2 cellular contexts compared by ENCODE assay signal in the genomic region with DNA sequence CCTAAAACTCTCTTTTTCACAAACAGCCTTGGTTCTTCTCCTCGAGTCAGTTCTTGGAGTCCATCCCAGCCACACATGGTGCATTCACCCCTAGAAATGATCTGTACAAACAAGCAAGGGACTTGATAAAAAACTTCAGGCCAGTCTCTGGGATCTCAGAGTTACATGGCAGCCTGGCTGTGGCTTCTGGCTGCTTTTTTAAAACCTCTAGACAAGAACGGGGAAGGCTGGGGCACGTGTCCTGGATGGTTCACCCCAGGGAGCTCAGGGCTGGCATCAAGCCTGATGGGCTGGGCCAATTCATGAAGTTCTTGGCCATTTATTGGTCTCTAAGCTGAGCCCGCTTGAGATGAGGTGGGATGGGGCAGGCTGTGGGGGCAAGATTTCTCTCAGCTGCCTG.
TF ChIP-seq lines count a peak whose summit lies in the region.

No MANE protein-coding gene starts in this region.

TF ChIP-seq in liver, 16 proteins besides CTCF, POLR2A, EP300 and RAD21:
- TF ChIP-seq HNF4A (conservative IDR thresholded peaks at IDR 0.05) (no peak), RXRA (IDR thresholded peaks at IDR 0.05) (no peak), SP1 (IDR thresholded peaks at IDR 0.05) (peak; percentile 9), FOXA1 (IDR thresholded peaks at IDR 0.05) (no peak)

TF ChIP-seq in HepG2, 621 proteins besides CTCF, POLR2A, EP300 and RAD21:
- TF ChIP-seq ZNF83 (CRISPR knock-in tag; IDR thresholded peaks at IDR 0.05; ENCODE audit: borderline replicate concordance) (no peak), ATF4 (CRISPR knock-in tag; IDR thresholded peaks at IDR 0.05) (no peak), ZNF432 (CRISPR knock-in tag; IDR thresholded peaks at IDR 0.05; ENCODE audit: borderline replicate concordance) (no peak), AHDC1 (CRISPR knock-in tag; IDR thresholded peaks at IDR 0.05; ENCODE audit: borderline replicate concordance) (no peak), CREM (IDR thresholded peaks at IDR 0.05) (no peak), CREM (CRISPR knock-in tag; IDR thresholded peaks at IDR 0.05) (no peak), ZNF225 (CRISPR knock-in tag; IDR thresholded peaks at IDR 0.05) (no peak), KDM5A (IDR thresholded peaks at IDR 0.05; ENCODE audit: borderline replicate concordance, low read length) (no peak), ZNF775 (CRISPR knock-in tag; IDR thresholded peaks at IDR 0.05; ENCODE audit: borderline replicate concordance) (no peak), PRDM10 (CRISPR knock-in tag; IDR thresholded peaks at IDR 0.05; ENCODE audit: low read depth) (no peak), TFDP1 (CRISPR knock-in tag; IDR thresholded peaks at IDR 0.05; ENCODE audit: borderline replicate concordance) (no peak), CCDC6 (CRISPR knock-in tag; IDR thresholded peaks at IDR 0.05) (no peak), MLLT10 (CRISPR knock-in tag; IDR thresholded peaks at IDR 0.05) (no peak), ZSCAN31 (CRISPR knock-in tag; IDR thresholded peaks at IDR 0.05; ENCODE audit: low read depth) (no peak), ZFP1 (CRISPR knock-in tag; IDR thresholded peaks at IDR 0.05) (no peak), FOXJ3 (CRISPR knock-in tag; IDR thresholded peaks at IDR 0.05; ENCODE audit: borderline replicate concordance) (no peak), RARA (CRISPR knock-in tag; IDR thresholded peaks at IDR 0.05) (no peak)
- TF ChIP-seq, protein P1, sequence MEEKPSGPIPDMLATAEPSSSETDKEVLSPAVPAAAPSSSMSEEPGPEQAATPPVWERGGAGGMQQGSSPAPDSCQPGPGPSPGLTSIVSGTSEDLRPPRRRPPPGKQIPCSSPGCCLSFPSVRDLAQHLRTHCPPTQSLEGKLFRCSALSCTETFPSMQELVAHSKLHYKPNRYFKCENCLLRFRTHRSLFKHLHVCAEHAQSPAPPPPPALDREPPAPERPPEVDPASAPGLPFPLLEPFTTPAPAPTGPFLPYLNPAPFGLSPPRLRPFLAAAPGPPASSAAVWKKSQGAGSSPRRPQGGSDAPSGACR (CRISPR knock-in tag; IDR thresholded peaks at IDR 0.05), result no peak
- TF ChIP-seq, protein P2, sequence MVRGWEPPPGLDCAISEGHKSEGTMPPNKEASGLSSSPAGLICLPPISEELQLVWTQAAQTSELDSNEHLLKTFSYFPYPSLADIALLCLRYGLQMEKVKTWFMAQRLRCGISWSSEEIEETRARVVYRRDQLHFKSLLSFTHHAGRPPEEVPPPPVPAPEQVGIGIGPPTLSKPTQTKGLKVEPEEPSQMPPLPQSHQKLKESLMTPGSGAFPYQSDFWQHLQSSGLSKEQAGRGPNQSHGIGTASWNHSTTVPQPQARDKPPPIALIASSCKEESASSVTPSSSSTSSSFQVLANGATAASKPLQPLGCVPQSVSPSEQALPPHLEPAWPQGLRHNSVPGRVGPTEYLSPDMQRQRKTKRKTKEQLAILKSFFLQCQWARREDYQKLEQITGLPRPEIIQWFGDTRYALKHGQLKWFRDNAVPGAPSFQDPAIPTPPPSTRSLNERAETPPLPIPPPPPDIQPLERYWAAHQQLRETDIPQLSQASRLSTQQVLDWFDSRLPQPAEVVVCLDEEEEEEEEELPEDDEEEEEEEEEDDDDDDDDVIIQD (CRISPR knock-in tag; IDR thresholded peaks at IDR 0.05; ENCODE audit: low read depth), result no peak
